In genomic region chr1:153968000-153968363, GRCh38 we compare ENCODE assay signal across 6 cellular contexts. TPM values are rescaled to one million over a fixed set of nuclear protein-coding genes. Genes with fewer than 3 reads are reported as not detected.
DNase-seq lines count a peak whose midpoint lies in the region; ATAC-seq and TF ChIP-seq lines count a peak whose summit lies in the region.

No MANE protein-coding gene starts in this region.

- no peak for ATAC-seq in GM21528 (IDR thresholded peaks at IDR 0.05; ENCODE audit: low FRiP score, unreplicated experiment)

- no peaks in the 10 kb centered on the region for H4K20me1 ChIP-seq in fibroblast of lung (ENCODE audit: control insufficient read depth, extremely low read depth, insufficient read depth, low read length)

- H3K4me3 ChIP-seq in A673 (ENCODE audit: low read depth, low read length, poor library complexity, severe bottlenecking): peak overlapping the region; percentile 55
- H3K4me3 ChIP-seq in fibroblast of lung (replicated peaks in 1 of 4; ENCODE audit: control extremely low read depth in 1 of 4, insufficient read depth in 1 of 4, low read depth in 3 of 4, low read length in 4 of 4): peak overlapping the region; percentile 62 to 90 (median 81)
- H3K4me3 ChIP-seq in suprapubic skin: peak overlapping the region; percentile 52

- no peak overlapping the region for H3K9ac ChIP-seq in fibroblast of lung (ENCODE audit: insufficient read depth, low read length)

- no peak for TF ChIP-seq POLR2A in suprapubic skin (IDR thresholded peaks at IDR 0.05)

- H3K4me1 ChIP-seq in A673 (ENCODE audit: insufficient read depth, low read length, poor library complexity, severe bottlenecking) (peaks cover 11% of the 10 kb centered on the region), fibroblast of lung (ENCODE audit: control insufficient read depth, extremely low read depth, insufficient read depth, low read length) (peaks cover 9% of the 10 kb centered on the region), suprapubic skin (peaks cover 36% of the 10 kb centered on the region)

- intact Hi-C loops in A673 (cut with micrococcal nuclease; ENCODE audit: unreplicated experiment): no loop called here

- peaks cover 1% of the 10 kb centered on the region for H3K79me2 ChIP-seq in fibroblast of lung (ENCODE audit: control insufficient read depth, insufficient read depth, low read length)

- DNase-seq in A673 (ENCODE audit: low spot score) (no peak), NCI-H2107 (lab: John Stamatoyannopoulos, UW) (peak; percentile 58), fibroblast of lung (ENCODE audit: low read depth in 2 of 2) (no peak), suprapubic skin (ENCODE audit: low spot score in 2 of 2) (peak; percentile 81 to 88), NCI-H1694 treated with DMSO at 0.1 percent for 48 hours (lab: John Stamatoyannopoulos, UW) (no peak)

- TF ChIP-seq CTCF in A673 (conservative IDR thresholded peaks at IDR 0.05; ENCODE audit: low read depth, low read length): no peak
- TF ChIP-seq CTCF in fibroblast of lung (conservative IDR thresholded peaks at IDR 0.05 in 1 of 2, IDR thresholded peaks at IDR 0.05 in 1 of 2; ENCODE audit: low read depth in 1 of 2, low read length in 2 of 2): no peak
- no peak for TF ChIP-seq CTCF in suprapubic skin (IDR thresholded peaks at IDR 0.05)

- no peaks in the 10 kb centered on the region for H3K9me3 ChIP-seq in A673 (ENCODE audit: low read depth, low read length, poor library complexity, severe bottlenecking)
- no peaks in the 10 kb centered on the region for H3K9me3 ChIP-seq in fibroblast of lung (ENCODE audit: control insufficient read depth, insufficient read depth, low read depth, low read length)
- no peaks in the 10 kb centered on the region for H3K9me3 ChIP-seq in suprapubic skin

- peak overlapping the region; percentile 99 for H3K4me2 ChIP-seq in fibroblast of lung (ENCODE audit: extremely low read depth, insufficient read depth, low read length)

- peak overlapping the region; percentile 77 for H3K27ac ChIP-seq in A673 (ENCODE audit: low read depth, low read length, poor library complexity, severe bottlenecking)
- H3K27ac ChIP-seq in fibroblast of lung (ENCODE audit: insufficient read depth, low read length): no peak overlapping the region
- peak overlapping the region; percentile 93 for H3K27ac ChIP-seq in suprapubic skin

- H3K27me3 ChIP-seq in A673 (replicated peaks; ENCODE audit: insufficient read depth, low read depth, low read length, poor library complexity) (no peaks in the 10 kb centered on the region), fibroblast of lung (ENCODE audit: control insufficient read depth, insufficient read depth, low read length) (no peaks in the 10 kb centered on the region), suprapubic skin (no peaks in the 10 kb centered on the region)

- under 1% methylated on average over 8 of the region's 8 CpGs for WGBS in suprapubic skin

- POLR2A ChIA-PET in A673 (lab: Charles Lee; ENCODE audit: low non-redundant PET): interaction anchor here (0.7 kb wide), 1 partner anchor 17 kb away, joined by 3 read pairs; no protein-coding TSS in a partner anchor

- no TSS peak for BruUV-seq in A673 (replicated peaks; lab: Mats Ljungman, UMichigan)

- peak overlapping the region; percentile 92 for H2AFZ ChIP-seq in fibroblast of lung (ENCODE audit: low read length)

- CTCF ChIA-PET in A673 (lab: Charles Lee): interaction anchor here (0.5 to 1.0 kb wide), 3 partner anchors 10 to 147 kb away, joined by 3 read pairs; partner anchors contain the start of gene JTB

- no peaks in the 10 kb centered on the region for H3K36me3 ChIP-seq in A673 (ENCODE audit: insufficient read depth, low read length, poor library complexity, severe bottlenecking)
- peaks cover 2% of the 10 kb centered on the region for H3K36me3 ChIP-seq in fibroblast of lung (ENCODE audit: control insufficient read depth, insufficient read depth, low read length)
- H3K36me3 ChIP-seq in suprapubic skin: peaks cover 5% of the 10 kb centered on the region

- TF ChIP-seq EP300 in suprapubic skin (IDR thresholded peaks at IDR 0.05): no peak

RNA-seq across cellular contexts. Expression of gene CREB3L4, which starts 0.3 kb away (rescaled TPM):
- total RNA-seq in A673 (2021) (8.7 and 14.4 TPM in 2 replicates), fibroblast of lung (6.4 and 8.2 TPM in 2 replicates), suprapubic skin (10 to 100 TPM; 16.6 to 41.0 (median 20.3) TPM)
- 3.7 and 4.8 TPM in 2 replicates for polyA plus RNA-seq in fibroblast of lung
- 3.3 and 4.6 TPM in 2 replicates for polyA plus RNA-seq in fibroblast of lung (2012)
- polyA minus RNA-seq in fibroblast of lung (ENCODE audit: low replicate concordance): 2.0 and 16.6 TPM in 2 replicates

RNA-seq across cellular contexts. Expression of gene SLC39A1, which starts 4.6 kb away (rescaled TPM):
- total RNA-seq in A673 (2021) (90.7 and 97.3 TPM in 2 replicates), fibroblast of lung (113 and 119 TPM in 2 replicates), suprapubic skin (10 to 100 TPM; 60.0 to 79.5 (median 69.6) TPM)
- polyA plus RNA-seq in fibroblast of lung: 80.5 and 94.4 TPM in 2 replicates
- polyA plus RNA-seq in fibroblast of lung (2012): 89.0 and 97.9 TPM in 2 replicates
- 118 and 119 TPM in 2 replicates for polyA minus RNA-seq in fibroblast of lung (ENCODE audit: low replicate concordance)

RNA-seq across cellular contexts. Expression of gene JTB, which starts 9.5 kb away (rescaled TPM):
- total RNA-seq in A673 (2021): 126 and 142 TPM in 2 replicates
- total RNA-seq in fibroblast of lung: 98.9 and 131 TPM in 2 replicates
- 102 and 123 TPM in 2 replicates for polyA plus RNA-seq in fibroblast of lung
- polyA plus RNA-seq in fibroblast of lung (2012): 98.6 and 98.8 TPM in 2 replicates
- polyA minus RNA-seq in fibroblast of lung (ENCODE audit: low replicate concordance): 54.5 and 60.8 TPM in 2 replicates
- 100 to 1,000 TPM; 145 to 213 (median 182) TPM for total RNA-seq in suprapubic skin

RNA-seq across cellular contexts. Expression of gene CRTC2, which starts 9.6 kb away (rescaled TPM):
- 37.8 and 40.8 TPM in 2 replicates for total RNA-seq in A673 (2021)
- 2.6 TPM in 2 replicates for total RNA-seq in fibroblast of lung
- 7.1 and 10.9 TPM in 2 replicates for polyA plus RNA-seq in fibroblast of lung
- polyA plus RNA-seq in fibroblast of lung (2012): 14.7 and 18.3 TPM in 2 replicates
- 98.3 and 119 TPM in 2 replicates for polyA minus RNA-seq in fibroblast of lung (ENCODE audit: low replicate concordance)
- total RNA-seq in suprapubic skin: 10 to 100 TPM; 19.3 to 36.2 (median 24.5) TPM

RNA-seq across cellular contexts. Expression of gene RAB13, which starts 18.2 kb away (rescaled TPM):
- total RNA-seq in A673 (2021) (169 and 206 TPM in 2 replicates), fibroblast of lung (82.7 and 86.2 TPM in 2 replicates), suprapubic skin (10 to 100 TPM; 13.5 to 26.3 (median 23.4) TPM)
- polyA plus RNA-seq in fibroblast of lung: 126 and 133 TPM in 2 replicates
- 338 and 370 TPM in 2 replicates for polyA plus RNA-seq in fibroblast of lung (2012)
- 13.5 and 24.9 TPM in 2 replicates for polyA minus RNA-seq in fibroblast of lung (ENCODE audit: low replicate concordance)

Comparison
In these comparisons a context has a peak if more than half of its experiments do, and no peak if none do; other contexts are left out.
1. DNase-seq: peak in NCI-H2107 (single experiment) and suprapubic skin (2 of 2); none in A673 (single experiment), fibroblast of lung (0 of 2) and NCI-H1694 treated with DMSO at 0.1 percent for 48 hours (single experiment).
2. Peak in every context shown above with its lines, with median percentiles within 50 percentile points of each other: H3K4me3 ChIP-seq.